16 cellular contexts compared by ENCODE assay signal in genomic region chr7:112540839-112541577, GRCh38.
DNase-seq lines count a peak whose midpoint lies in the region; ATAC-seq, FAIRE-seq and TF ChIP-seq lines count a peak whose summit lies in the region.
"Had no signal": no experiment of that assay in that cellular context is flagged by ENCODE, and none has a peak within 500 bp of the region (broad histone marks: within the 10 kb centered on the region; RNA-seq: fewer than 3 reads in every experiment).

No MANE protein-coding gene starts in this region.

- H3K9ac ChIP-seq in GM23248 (no peak overlapping the region), K562 (ENCODE audit: insufficient read depth in 1 of 2, low read depth in 2 of 2, low read length in 2 of 2) (no peak overlapping the region)
- H3K9ac ChIP-seq: BLaER1 treated with 17β-estradiol and CSF1 and Interleukin-3, amounts not matched to agents 10 nM and 100 nM had no signal

- in situ Hi-C loops in GM23248 (cut with MboI), result loop anchor here (25.0 kb wide), 2 partner anchors 346 to 871 kb away; no protein-coding TSS in a partner anchor
- in situ Hi-C loops in K562 (cut with MboI), result loop anchor here (10.0 kb wide), 1 partner anchor 334 kb away; no protein-coding TSS in a partner anchor
- in situ Hi-C loops in GM13977 (cut with MboI; ENCODE audit: low pct_unique_long_range_greater_than_20kb, low sequenced_read_pairs, unreplicated experiment), result loop anchor here (25.0 kb wide), 1 partner anchor 346 kb away; no protein-coding TSS in a partner anchor

- H4K20me1 ChIP-seq in GM23248 (ENCODE audit: insufficient read depth), result no peaks in the 10 kb centered on the region
- H4K20me1 ChIP-seq in K562 (replicated peaks; ENCODE audit: control insufficient read depth, insufficient read depth, low read length), result no peaks in the 10 kb centered on the region
- H4K20me1 ChIP-seq: BLaER1 treated with 17β-estradiol and CSF1 and Interleukin-3, amounts not matched to agents 10 nM and 100 nM had no signal

- no peaks in the 10 kb centered on the region; the same call in 1 of the 2 replicates for H3K27me3 ChIP-seq in GM23248 (replicated peaks; ENCODE audit: insufficient read depth)
- H3K27me3 ChIP-seq in K562 (ENCODE audit: control insufficient read depth in 2 of 2, insufficient read depth in 2 of 2, low read length in 2 of 2), result no peaks in the 10 kb centered on the region
- H3K27me3 ChIP-seq: BLaER1 treated with 17β-estradiol and CSF1 and Interleukin-3, amounts not matched to agents 10 nM and 100 nM had no signal

- FAIRE-seq in K562 (lab: Jason Lieb, UNC), result no peak
- no peak for FAIRE-seq in frontal cortex (lab: Jason Lieb, UNC)
- FAIRE-seq: GM12892, GM19239 had no signal

- TF ChIP-seq EP300 in K562 (IDR thresholded peaks at IDR 0.05; ENCODE audit: low read length), result no peak

- H3K4me1 ChIP-seq in GM23248 (ENCODE audit: insufficient read depth), result no peaks in the 10 kb centered on the region
- H3K4me1 ChIP-seq in K562 (replicated peaks in 1 of 2; ENCODE audit: control insufficient read depth in 2 of 2, insufficient read depth in 2 of 2, low read length in 2 of 2), result peaks cover 3 to 9% of the 10 kb centered on the region in 2 experiments; a peak in 2 of 5 replicates
- H3K4me1 ChIP-seq: BLaER1 treated with 17β-estradiol and CSF1 and Interleukin-3, amounts not matched to agents 10 nM and 100 nM had no signal

- H3K9me1 ChIP-seq in K562 (ENCODE audit: control insufficient read depth, insufficient read depth, low read length), result no peaks in the 10 kb centered on the region

- H3K4me3 ChIP-seq in AG10803 (ENCODE audit: low read length), result no peak overlapping the region
- no peak overlapping the region for H3K4me3 ChIP-seq in GM23248
- no peak overlapping the region for H3K4me3 ChIP-seq in K562
- H3K4me3 ChIP-seq: BLaER1 treated with 17β-estradiol and CSF1 and Interleukin-3, amounts not matched to agents 10 nM and 100 nM had no signal

- no peak overlapping the region for H3K4me2 ChIP-seq in GM23248 (ENCODE audit: unreplicated experiment)
- no peak overlapping the region for H3K4me2 ChIP-seq in K562 (ENCODE audit: insufficient read depth, low read length)
- H3K4me2 ChIP-seq: BLaER1 treated with 17β-estradiol and CSF1 and Interleukin-3, amounts not matched to agents 10 nM and 100 nM had no signal

- no TSS peak for BruUV-seq in K562 (replicated peaks; lab: Mats Ljungman, UMichigan)

- no peak for TF ChIP-seq POLR2A in K562 (conservative IDR thresholded peaks at IDR 0.05)

- H3K36me3 ChIP-seq in GM23248 (ENCODE audit: low read depth) (no peaks in the 10 kb centered on the region), K562 (ENCODE audit: control insufficient read depth, insufficient read depth, low read length) (no peaks in the 10 kb centered on the region)
- H3K36me3 ChIP-seq: BLaER1 treated with 17β-estradiol and CSF1 and Interleukin-3, amounts not matched to agents 10 nM and 100 nM had no signal

- H2AFZ ChIP-seq in GM23248 (no peak overlapping the region), K562 (ENCODE audit: low read depth, low read length) (no peak overlapping the region)

- H3K79me2 ChIP-seq in GM23248 (ENCODE audit: insufficient read depth), result no peaks in the 10 kb centered on the region
- H3K79me2 ChIP-seq in K562 (ENCODE audit: control insufficient read depth, insufficient read depth, low read length), result no peaks in the 10 kb centered on the region

- CTCF ChIA-PET in K562 (lab: Yijun Ruan, JAX; ENCODE audit: low intra/inter-chr PET ratio), result no interaction called here

- no peaks in the 10 kb centered on the region for H3K9me2 ChIP-seq in GM23248 (ENCODE audit: insufficient read depth)

- no peak for TF ChIP-seq RAD21 in K562 (CRISPR knock-in tag; conservative IDR thresholded peaks at IDR 0.05 in 1 of 2, IDR thresholded peaks at IDR 0.05 in 1 of 2)

- H3K9me3 ChIP-seq in GM23248 (ENCODE audit: low read depth) (no peaks in the 10 kb centered on the region), K562 (replicated peaks; ENCODE audit: control insufficient read depth, insufficient read depth, low read depth, low read length) (no peaks in the 10 kb centered on the region)

- 59 to 64% methylated on average over 6 of the region's 6 CpGs for WGBS in GM23248 (ENCODE audit: low coverage in 1 of 2, low lambda C conversion rate in 2 of 2, missing lambda C conversion rate in 2 of 2), 2 experiments
- 13% methylated on average over 6 of the region's 6 CpGs for WGBS in K562 (ENCODE audit: insufficient coverage, low coverage, missing lambda C conversion rate)

- DNase-seq in AG10803 (ENCODE audit: low read depth) (peak; percentile 10), GM23248 (peak; percentile 24), M059J (ENCODE audit: low read depth) (peak; percentile 49), K562 (ENCODE audit: extremely low read depth in 1 of 4, low spot score in 3 of 4) (no peak), frontal cortex (ENCODE audit: low spot score in 2 of 2) (no peak), posterior cingulate gyrus (no peak), GM13977 (ENCODE audit: low spot score) (no peak), iPS-NIHi11 (ENCODE audit: low spot score) (no peak)
- DNase-seq: 8988T; CD4-positive, CD25-positive, alpha-beta regulatory T cell; GDM1; KBM-7 had no signal

- TF ChIP-seq CTCF in AG10803 (conservative IDR thresholded peaks at IDR 0.05; ENCODE audit: low read length), result no peak
- no peak for TF ChIP-seq CTCF in K562 (IDR thresholded peaks at IDR 0.05 in 2 of 3, conservative IDR thresholded peaks at IDR 0.05 in 1 of 3; ENCODE audit: insufficient read depth in 2 of 3, low read depth in 1 of 3, low read length in 3 of 3)
- no peak for TF ChIP-seq CTCF in GM13977 (IDR thresholded peaks at IDR 0.05; ENCODE audit: extremely low read depth, insufficient read depth, missing control alignments)

- H3F3A ChIP-seq in GM23248 (ENCODE audit: insufficient read depth), result no peaks in the 10 kb centered on the region

- POLR2A ChIA-PET in K562 (lab: Yijun Ruan, JAX), result no interaction called here

- intact Hi-C loops in K562 (cut with micrococcal nuclease) (no loop called here), posterior cingulate gyrus (cut with DNase I) (no loop called here)

- no peak overlapping the region for H3K27ac ChIP-seq in GM23248
- H3K27ac ChIP-seq in K562 (ENCODE audit: extremely low read depth, low read depth, low read length), result no peak overlapping the region
- H3K27ac ChIP-seq: BLaER1 treated with 17β-estradiol and CSF1 and Interleukin-3, amounts not matched to agents 10 nM and 100 nM had no signal

- ATAC-seq in K562, result no peak
- ATAC-seq: HCT116 had no signal

TF ChIP-seq in K562, 482 proteins besides CTCF, POLR2A, EP300 and RAD21:
- TF ChIP-seq NCOR1 (IDR thresholded peaks at IDR 0.05) (no peak), ZNF146 (CRISPR knock-in tag; IDR thresholded peaks at IDR 0.05; ENCODE audit: unreplicated experiment) (peak; percentile 58), RBM25 (IDR thresholded peaks at IDR 0.05; ENCODE audit: low read depth, low read length, severe bottlenecking) (peak; percentile 6), XRCC5 (IDR thresholded peaks at IDR 0.05; ENCODE audit: low read depth, low read length) (no peak)

Comparison
In these comparisons a context has a peak if more than half of its experiments do, and no peak if none do; other contexts are left out.
1. DNase-seq: peak in AG10803 (single experiment), GM23248 (single experiment) and M059J (single experiment); none in K562 (0 of 4), frontal cortex (0 of 2), posterior cingulate gyrus (0 of 10), GM13977 (single experiment) and iPS-NIHi11 (single experiment).